Comparison of ENCODE assay signal across 8 cellular contexts in the genomic region with DNA sequence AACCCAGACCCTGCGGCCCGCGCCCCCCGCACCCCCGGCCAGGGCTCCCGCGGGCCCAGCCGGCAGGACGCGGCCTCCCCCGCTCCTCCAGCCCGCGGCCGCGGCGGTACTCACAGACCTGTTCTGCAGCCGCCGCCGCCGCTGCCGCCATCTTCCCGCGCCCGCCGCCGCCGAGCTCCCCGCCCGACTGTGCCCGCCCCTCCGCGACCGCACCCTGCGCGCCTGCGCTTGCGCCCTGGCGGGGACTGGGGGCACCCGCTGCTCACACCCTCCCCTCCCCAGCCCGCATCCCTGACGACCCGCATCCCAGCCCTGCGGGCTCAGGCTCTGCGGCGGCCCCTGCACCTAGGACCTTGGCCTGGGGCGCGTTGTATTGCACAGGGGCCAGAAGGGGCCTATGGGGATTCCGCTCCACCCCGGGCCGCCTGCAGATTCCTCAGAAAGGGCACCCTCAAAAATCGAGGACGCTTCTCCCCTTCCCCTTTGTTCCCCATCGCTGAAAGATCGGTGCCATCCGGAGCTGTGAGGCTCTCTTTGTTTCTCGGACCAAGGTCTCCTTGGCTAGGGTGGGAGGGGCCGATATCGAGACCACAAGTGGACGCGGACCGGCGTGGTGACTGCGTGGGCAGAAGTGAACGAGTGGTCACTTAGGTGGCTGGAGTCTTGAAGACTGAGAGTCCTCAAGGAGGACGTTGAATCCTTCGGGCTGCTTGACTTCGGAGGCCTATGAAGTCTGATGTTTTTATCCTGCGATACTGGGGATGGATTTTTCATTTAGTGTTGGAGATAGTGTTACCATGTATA. TPM values are rescaled to one million over a fixed set of nuclear protein-coding genes. Genes with fewer than 3 reads are reported as not detected.
DNase-seq lines count a peak whose midpoint lies in the region; FAIRE-seq and TF ChIP-seq lines count a peak whose summit lies in the region.

A gene with protein sequence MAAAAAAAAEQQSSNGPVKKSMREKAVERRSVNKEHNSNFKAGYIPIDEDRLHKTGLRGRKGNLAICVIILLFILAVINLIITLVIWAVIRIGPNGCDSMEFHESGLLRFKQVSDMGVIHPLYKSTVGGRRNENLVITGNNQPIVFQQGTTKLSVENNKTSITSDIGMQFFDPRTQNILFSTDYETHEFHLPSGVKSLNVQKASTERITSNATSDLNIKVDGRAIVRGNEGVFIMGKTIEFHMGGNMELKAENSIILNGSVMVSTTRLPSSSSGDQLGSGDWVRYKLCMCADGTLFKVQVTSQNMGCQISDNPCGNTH (minus strand): TSS at position 191 of the 804 bp plus-strand sequence. CDS start 40 bp downstream, at position 151.

- H3K36me3 ChIP-seq in kidney (ENCODE audit: control insufficient read depth in 1 of 2, insufficient read depth in 2 of 2, low read length in 2 of 2), result no peaks in the 10 kb centered on the region

- DNase-seq in HFFc6 (no peak), NCI-H128 (lab: John Stamatoyannopoulos, UW; ENCODE audit: unreplicated experiment) (peak; percentile 20), caudate nucleus (lab: John Stamatoyannopoulos, UW) (peak in 58 of 61 donors; percentile 15 to 89 (median 72)), kidney (peak; percentile 86), NCI-H2107 treated with DMSO at 0.1 percent for 48 hours (lab: John Stamatoyannopoulos, UW; ENCODE audit: unreplicated experiment) (no peak)
- peak; percentile 43 to 46 (median 44) for DNase-seq in activated CD4-positive, CD25-positive, alpha-beta regulatory T cell (lab: John Stamatoyannopoulos, UW)
- peak; percentile 36 to 71 (median 53) for DNase-seq in stimulated activated CD4-positive, alpha-beta T cell treated with anti-CD3 and anti-CD28 coated beads, Interleukin-12 subunit alpha, Interleukin-12 subunit beta, amount 100 ng/mL, for 48 hours (ENCODE audit: low read depth in 2 of 3, low spot score in 1 of 3)

- no peaks in the 10 kb centered on the region for H3K9me3 ChIP-seq in kidney (ENCODE audit: control insufficient read depth in 1 of 2, low read length in 2 of 2)

- peaks cover 13% of the 10 kb centered on the region for H3K27me3 Mint-ChIP-seq in HFFc6 (ENCODE audit: insufficient read depth)

- no peaks in the 10 kb centered on the region for H3K9me3 Mint-ChIP-seq in HFFc6

- H3K4me3 ChIP-seq in kidney (ENCODE audit: low read length in 2 of 2), result peak within 1 kb of the TSS; percentile 77 to 84

- peak within 1 kb of the TSS; percentile 28 to 75 for H3K9ac ChIP-seq in kidney (ENCODE audit: low read length in 2 of 2)

- peak within 1 kb of the TSS; percentile 80 for H3K27ac Mint-ChIP-seq in HFFc6

- H3K27ac ChIP-seq in caudate nucleus (ENCODE audit: low read depth, low read length), result peak within 1 kb of the TSS; percentile 79
- peak within 1 kb of the TSS in 1 of 2 donors; percentile 38 for H3K27ac ChIP-seq in kidney (ENCODE audit: low read depth in 2 of 2, low read length in 2 of 2)

- H3K4me1 Mint-ChIP-seq in HFFc6 (ENCODE audit: low read depth), result peaks cover 36% of the 10 kb centered on the region

- TF ChIP-seq POLR2A in GM15510 (IDR thresholded peaks at IDR 0.05; ENCODE audit: borderline replicate concordance, extremely low read depth, insufficient read length), result peak; percentile 60

- FAIRE-seq in kidney (lab: Jason Lieb, UNC), result no peak

- peaks cover 16% of the 10 kb centered on the region for H3K36me3 Mint-ChIP-seq in HFFc6 (ENCODE audit: low read depth)

- TF ChIP-seq CTCF in HFFc6 (IDR thresholded peaks at IDR 0.05), result no peak
- no peak for TF ChIP-seq CTCF in kidney (IDR thresholded peaks at IDR 0.05; ENCODE audit: borderline replicate concordance, extremely low read depth, insufficient read depth)

- intact Hi-C loops in kidney (cut with DNase I), result no loop called here

- H3K4me3 Mint-ChIP-seq in HFFc6, result peak within 1 kb of the TSS; percentile 97

- H3K4me1 ChIP-seq in kidney (ENCODE audit: control insufficient read depth in 1 of 2, insufficient read depth in 1 of 2, low read depth in 1 of 2, low read length in 2 of 2), result peaks cover 0 to 7% of the 10 kb centered on the region in 2 donors

RNA-seq across cellular contexts. Expression of the gene that starts here (rescaled TPM):
- total RNA-seq in HFFc6 (2021; fragmentation: NEBNext Ultra II Directional; extraction: Animal tissue kit (Norgen Biotek cat#: 25700)), result 100 to 1,000 TPM in 4 of 6 experiments, 10 to 100 TPM in 2; 93.0 to 117 (median 110) TPM
- total RNA-seq in kidney, result 43.9 TPM
- 30.7 TPM for polyA plus RNA-seq in kidney (ENCODE audit: insufficient read depth, low read depth, low replicate concordance)

Comparison
In these comparisons a context has a peak if more than half of its experiments do, and no peak if none do; other contexts are left out.
1. DNase-seq: peak in NCI-H128 (single experiment), activated CD4-positive, CD25-positive, alpha-beta regulatory T cell (4 of 4), caudate nucleus (58 of 61), kidney (single experiment) and stimulated activated CD4-positive, alpha-beta T cell treated with anti-CD3 and anti-CD28 coated beads, Interleukin-12 subunit alpha, Interleukin-12 subunit beta, amount 100 ng/mL, for 48 hours (3 of 3); none in HFFc6 (single experiment) and NCI-H2107 treated with DMSO at 0.1 percent for 48 hours (single experiment).